ENCODE assay signal across 19 cellular contexts in the genomic region with DNA sequence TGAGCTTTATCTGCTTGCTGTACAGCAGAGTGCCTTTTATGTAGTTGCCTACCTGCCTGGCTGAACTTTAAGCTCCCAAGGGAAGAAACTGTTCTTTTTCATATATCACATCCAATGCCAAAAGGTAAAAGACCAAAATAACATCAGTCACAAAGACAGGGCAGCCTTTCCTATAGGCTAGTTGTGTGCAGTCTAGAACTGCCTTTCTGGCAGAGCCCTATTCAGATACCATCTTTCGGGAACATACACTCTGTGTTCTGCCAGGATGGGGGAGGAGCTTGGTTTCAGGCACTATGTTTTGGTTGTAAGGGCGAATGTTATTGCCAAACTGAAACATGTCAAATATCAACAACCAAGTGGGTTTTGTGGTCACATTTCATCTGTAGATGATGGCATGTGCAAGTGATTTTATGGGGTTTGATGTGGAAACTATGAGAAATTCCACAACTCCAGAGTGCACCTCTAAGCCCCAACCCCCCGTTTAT.
DNase-seq lines count a peak whose midpoint lies in the region; ATAC-seq and TF ChIP-seq lines count a peak whose summit lies in the region.
"Had no signal": no experiment of that assay in that cellular context is flagged by ENCODE, and none has a peak within 500 bp of the region (broad histone marks: within the 10 kb centered on the region; RNA-seq: fewer than 3 reads in every experiment).

No MANE protein-coding gene starts in this region.

- POLR2A ChIA-PET in activated CD4-positive, alpha-beta T cell treated with anti-CD3 and anti-CD28 coated beads, Interleukin-2, amount 10 ng/mL, durations not matched to agents 7 days and 5 days (lab: Charles Lee): no interaction called here

- no peak for TF ChIP-seq EP300 in sigmoid colon (IDR thresholded peaks at IDR 0.05)

- no peaks in the 10 kb centered on the region for H3K79me2 ChIP-seq in parathyroid adenoma

- peaks cover 48% of the 10 kb centered on the region for H3K27me3 Mint-ChIP-seq in activated CD4-positive, alpha-beta T cell treated with anti-CD3 and anti-CD28 coated beads, Interleukin-2, amount 10 ng/mL, durations not matched to agents 7 days and 5 days
- peaks cover 23 to 59% of the 10 kb centered on the region in 2 donors for H3K27me3 Mint-ChIP-seq in natural killer cell (ENCODE audit: low read depth in 2 of 2)

- H3K27ac Mint-ChIP-seq in activated CD4-positive, alpha-beta T cell treated with anti-CD3 and anti-CD28 coated beads, Interleukin-2, amount 10 ng/mL, durations not matched to agents 7 days and 5 days: no peak overlapping the region
- no peak overlapping the region for H3K27ac Mint-ChIP-seq in natural killer cell
- H3K27ac Mint-ChIP-seq: activated CD8-positive, alpha-beta memory T cell treated with anti-CD3 and anti-CD28 coated beads, Interleukin-2, amount 10 ng/mL, durations not matched to agents 7 days and 5 days; immature natural killer cell had no signal

- H3K4me3 Mint-ChIP-seq in activated CD4-positive, alpha-beta T cell treated with anti-CD3 and anti-CD28 coated beads, Interleukin-2, amount 10 ng/mL, durations not matched to agents 7 days and 5 days: no peak overlapping the region
- no peak overlapping the region for H3K4me3 Mint-ChIP-seq in natural killer cell
- H3K4me3 Mint-ChIP-seq: activated CD8-positive, alpha-beta memory T cell treated with anti-CD3 and anti-CD28 coated beads, Interleukin-2, amount 10 ng/mL, durations not matched to agents 7 days and 5 days; immature natural killer cell had no signal

- H3K36me3 Mint-ChIP-seq in activated CD4-positive, alpha-beta T cell treated with anti-CD3 and anti-CD28 coated beads, Interleukin-2, amount 10 ng/mL, durations not matched to agents 7 days and 5 days (ENCODE audit: low read depth): no peaks in the 10 kb centered on the region
- H3K36me3 Mint-ChIP-seq in natural killer cell: no peaks in the 10 kb centered on the region
- H3K36me3 Mint-ChIP-seq: activated CD8-positive, alpha-beta memory T cell treated with anti-CD3 and anti-CD28 coated beads, Interleukin-2, amount 10 ng/mL, durations not matched to agents 7 days and 5 days; immature natural killer cell had no signal

- peaks cover 14% of the 10 kb centered on the region for H3K4me1 Mint-ChIP-seq in activated CD4-positive, alpha-beta T cell treated with anti-CD3 and anti-CD28 coated beads, Interleukin-2, amount 10 ng/mL, durations not matched to agents 7 days and 5 days
- H3K4me1 Mint-ChIP-seq in natural killer cell: no peaks in the 10 kb centered on the region
- H3K4me1 Mint-ChIP-seq: immature natural killer cell had no signal

- H3K9me3 ChIP-seq in parathyroid adenoma (ENCODE audit: control insufficient read depth, low read length) (no peaks in the 10 kb centered on the region), sigmoid colon (no peaks in the 10 kb centered on the region)
- H3K9me3 ChIP-seq: psoas muscle, thoracic aorta had no signal

- H3K27me3 ChIP-seq in parathyroid adenoma (ENCODE audit: control insufficient read depth, insufficient read depth, low read length): no peaks in the 10 kb centered on the region
- H3K27me3 ChIP-seq in sigmoid colon: no peaks in the 10 kb centered on the region
- H3K27me3 ChIP-seq: foreskin keratinocyte had no signal

- no peaks in the 10 kb centered on the region for H3K9me3 Mint-ChIP-seq in activated CD4-positive, alpha-beta T cell treated with anti-CD3 and anti-CD28 coated beads, Interleukin-2, amount 10 ng/mL, durations not matched to agents 7 days and 5 days
- no peaks in the 10 kb centered on the region for H3K9me3 Mint-ChIP-seq in natural killer cell

- no peak overlapping the region for H2AFZ ChIP-seq in parathyroid adenoma

- H3K4me3 ChIP-seq in Jurkat, Clone E6-1 (ENCODE audit: low read length): no peak overlapping the region
- H3K4me3 ChIP-seq in parathyroid adenoma (ENCODE audit: low read depth, low read length): no peak overlapping the region
- no peak overlapping the region for H3K4me3 ChIP-seq in foreskin fibroblast (ENCODE audit: low read depth in 1 of 2, low read length in 2 of 2)
- H3K4me3 ChIP-seq in sigmoid colon: no peak overlapping the region
- H3K4me3 ChIP-seq: dorsolateral prefrontal cortex, psoas muscle, thoracic aorta had no signal

- intact Hi-C loops in sigmoid colon (cut with DNase I): no loop called here
- intact Hi-C loops in natural killer cell (cut with micrococcal nuclease): no loop called here

- H3K27ac ChIP-seq in parathyroid adenoma (no peak overlapping the region), sigmoid colon (no peak overlapping the region)
- H3K27ac ChIP-seq: dorsolateral prefrontal cortex, foreskin keratinocyte, psoas muscle, thoracic aorta had no signal

- H3K4me2 ChIP-seq in parathyroid adenoma (ENCODE audit: low read length): peak overlapping the region; percentile 23

- H3K4me1 ChIP-seq in parathyroid adenoma (no peaks in the 10 kb centered on the region), sigmoid colon (peaks cover 0 to 9% (median 0%) of the 10 kb centered on the region in 4 donors)
- H3K4me1 ChIP-seq: foreskin keratinocyte had no signal

- no peak for TF ChIP-seq CTCF in parathyroid adenoma (IDR thresholded peaks at IDR 0.05)
- no peak for TF ChIP-seq CTCF in foreskin fibroblast (IDR thresholded peaks at IDR 0.05; ENCODE audit: low read depth, low read length)
- no peak for TF ChIP-seq CTCF in sigmoid colon (IDR thresholded peaks at IDR 0.05)
- TF ChIP-seq CTCF in natural killer cell (IDR thresholded peaks at IDR 0.05): no peak

- no peak for ATAC-seq in natural killer cell
- ATAC-seq: activated CD8-positive, alpha-beta memory T cell treated with anti-CD3 and anti-CD28 coated beads, Interleukin-2, amount 10 ng/mL, durations not matched to agents 7 days and 5 days; foreskin keratinocyte had no signal

- H3K36me3 ChIP-seq in parathyroid adenoma (ENCODE audit: control insufficient read depth, insufficient read depth, low read length) (no peaks in the 10 kb centered on the region), sigmoid colon (no peaks in the 10 kb centered on the region)
- H3K36me3 ChIP-seq: thoracic aorta had no signal

- CTCF ChIA-PET in activated CD4-positive, alpha-beta T cell treated with anti-CD3 and anti-CD28 coated beads, Interleukin-2, amount 10 ng/mL, durations not matched to agents 7 days and 5 days (lab: Charles Lee): no interaction called here

- DNase-seq in activated CD4-positive, alpha-beta T cell treated with anti-CD3 and anti-CD28 coated beads for 48 hours: peak; percentile 43
- no peak for DNase-seq in activated CD4-positive, alpha-beta T cell treated with anti-CD3 and anti-CD28 coated beads, Interleukin-2, amount 10 ng/mL, durations not matched to agents 7 days and 5 days
- DNase-seq in Jurkat, Clone E6-1 (ENCODE audit: low read depth, low spot score): peak; percentile 52
- peak; percentile 22 for DNase-seq in amniotic epithelial cell (ENCODE audit: low read depth)
- DNase-seq in foreskin fibroblast: no peak
- no peak for DNase-seq in sigmoid colon
- no peak for DNase-seq in natural killer cell
- DNase-seq: 8988T; activated CD8-positive, alpha-beta memory T cell treated with anti-CD3 and anti-CD28 coated beads, Interleukin-2, amount 10 ng/mL, durations not matched to agents 7 days and 5 days; dorsolateral prefrontal cortex; foreskin keratinocyte; GDM1; immature natural killer cell; KBM-7; NCI-H526 treated with DMSO at 0.1 percent for 48 hours; psoas muscle; RPMI8226 had no signal

- TF ChIP-seq POLR2A in sigmoid colon (IDR thresholded peaks at IDR 0.05): no peak

- 55 to 79% methylated on average over 3 of the region's 3 CpGs for WGBS in sigmoid colon, 2 donors

- H3K9ac ChIP-seq in parathyroid adenoma: no peak overlapping the region

Comparison
In these comparisons a context has a peak if more than half of its experiments do, and no peak if none do; other contexts are left out.
1. DNase-seq: peak in activated CD4-positive, alpha-beta T cell treated with anti-CD3 and anti-CD28 coated beads for 48 hours (single experiment), Jurkat, Clone E6-1 (single experiment) and amniotic epithelial cell (single experiment); none in activated CD4-positive, alpha-beta T cell treated with anti-CD3 and anti-CD28 coated beads, Interleukin-2, amount 10 ng/mL, durations not matched to agents 7 days and 5 days (single experiment), foreskin fibroblast (0 of 2), sigmoid colon (single experiment) and natural killer cell (single experiment).